27 cellular contexts compared by ENCODE assay signal in genomic region chr7:67426654-67427053, GRCh38.
"Had no signal": no experiment of that assay in that cellular context is flagged by ENCODE, and none has a peak within 500 bp of the region (broad histone marks: within the 10 kb centered on the region; RNA-seq: fewer than 3 reads in every experiment).

No MANE protein-coding gene starts in this region.

- H3K36me3 ChIP-seq: stomach, suprapubic skin, thoracic aorta, thyroid gland, tibial artery, tibial nerve, transverse colon, upper lobe of left lung, upper lobe of right lung, uterus, vagina had no signal

- ATAC-seq: stimulated activated effector memory CD8-positive, alpha-beta T cell treated with anti-CD3 and anti-CD28 coated beads, Interleukin-12 subunit alpha, Interleukin-12 subunit beta, amount 100 ng/mL, for 72 hours; stimulated activated memory B cell treated with anti-CD40 and anti-IgM and Interleukin-4, amounts not matched to agents 10 μg/mL and 1 μg/mL and 100 μg/mL, for 72 hours; stimulated activated naive B cell treated with anti-CD40 and anti-IgM and Interleukin-4, amounts not matched to agents 10 μg/mL and 1 μg/mL and 100 μg/mL, for 72 hours; stimulated activated naive CD8-positive, alpha-beta T cell treated with anti-CD3 and anti-CD28 coated beads, Interleukin-15, amount 100 ng/mL, for 72 hours; stimulated activated naive CD8-positive, alpha-beta T cell treated with anti-CD3 and anti-CD28 coated beads, Interleukin-15, Interleukin-2, amounts not matched to agents 100 U/mL and 50 U/mL, for 24 hours; upper lobe of right lung had no signal

- DNase-seq: stimulated activated CD4-positive, alpha-beta T cell treated with anti-CD3 and anti-CD28 coated beads, Interleukin-2, amount 100 ng/mL, for 48 hours; stimulated activated CD4-positive, alpha-beta T cell treated with anti-CD3 and anti-CD28 coated beads, Interleukin-4, amount 100 ng/mL, for 1 hour; stimulated activated CD4-positive, alpha-beta T cell treated with anti-CD3 and anti-CD28 coated beads, Interleukin-4, amount 100 ng/mL, for 24 hours; stimulated activated CD4-positive, alpha-beta T cell treated with anti-CD3 and anti-CD28 coated beads, Interleukin-4, amount 100 ng/mL, for 4 hours; stimulated activated CD8-positive, alpha-beta memory T cell treated with anti-CD3 and anti-CD28 coated beads, Interleukin-4, amount 100 ng/mL, for 48 hours; stimulated activated naive B cell treated with anti-CD40 and anti-IgM and Interleukin-4, amounts not matched to agents 10 μg/mL and 1 μg/mL and 100 μg/mL, for 72 hours; stimulated activated naive CD4-positive, alpha-beta T cell; stimulated activated naive CD4-positive, alpha-beta T cell treated with Interleukin-2 at 50 U/mL for 16 hours; stimulated activated naive CD8-positive, alpha-beta T cell treated with anti-CD3 and anti-CD28 coated beads, Interleukin-15, amount 100 ng/mL, for 72 hours; stimulated activated naive CD8-positive, alpha-beta T cell treated with anti-CD3 and anti-CD28 coated beads, Interleukin-15, Interleukin-2, amounts not matched to agents 100 U/mL and 50 U/mL, for 24 hours; stomach; substantia nigra; testis; thyroid gland; tibial artery; transverse colon; trophoblast cell; upper lobe of left lung; upper lobe of right lung; uterus had no signal

- H3K9me3 ChIP-seq: stomach, suprapubic skin, testis, thoracic aorta, thyroid gland, tibial artery, tibial nerve, transverse colon, upper lobe of left lung, upper lobe of right lung, uterus, vagina had no signal

- FAIRE-seq: urothelium cell line had no signal

- H3K27ac ChIP-seq: stomach, suprapubic skin, testis, thoracic aorta, thyroid gland, tibial artery, tibial nerve, transverse colon, upper lobe of left lung, upper lobe of right lung, uterus, vagina had no signal

- H3K4me1 ChIP-seq: stomach, suprapubic skin, testis, thyroid gland, tibial artery, tibial nerve, transverse colon, upper lobe of left lung, upper lobe of right lung, uterus, vagina had no signal

- H3K27me3 ChIP-seq: testis, thyroid gland, tibial nerve, transverse colon, upper lobe of left lung, upper lobe of right lung, uterus, vagina had no signal

- H3K4me3 ChIP-seq: stomach, suprapubic skin, testis, thoracic aorta, thyroid gland, tibial artery, tibial nerve, transverse colon, upper lobe of left lung, upper lobe of right lung, uterus, vagina had no signal
